Comparison of ENCODE assay signal across 21 cellular contexts in genomic region chr14:68160269-68160668, GRCh38.
A peak's percentile ranks its signal among the peaks of the same experiment; 100 is the strongest.
DNase-seq lines count a peak whose midpoint lies in the region; ATAC-seq and TF ChIP-seq lines count a peak whose summit lies in the region.
"Had no signal": no experiment of that assay in that cellular context is flagged by ENCODE, and none has a peak within 500 bp of the region (broad histone marks: within the 10 kb centered on the region; RNA-seq: fewer than 3 reads in every experiment).

No MANE protein-coding gene starts in this region.

- H3K4me3 ChIP-seq in mammary epithelial cell (replicated peaks in 1 of 3; ENCODE audit: insufficient read depth in 1 of 3, low read depth in 2 of 3, low read length in 3 of 3) (no peak overlapping the region), hepatocyte (no peak overlapping the region), sigmoid colon (no peak overlapping the region)
- H3K4me3 ChIP-seq: MG63 had no signal

- no peak overlapping the region for H3K4me3 Mint-ChIP-seq in MCF 10A (ENCODE audit: unreplicated experiment)
- H3K4me3 Mint-ChIP-seq: CD4-positive, alpha-beta T cell had no signal

- H3K4me2 ChIP-seq in mammary epithelial cell (ENCODE audit: insufficient read depth, low read depth, low read length) (no peak overlapping the region), hepatocyte (no peak overlapping the region)

- H3K4me1 ChIP-seq in mammary epithelial cell (ENCODE audit: insufficient read depth, low read length), result peaks cover 15% of the 10 kb centered on the region
- H3K4me1 ChIP-seq in hepatocyte (ENCODE audit: insufficient read depth), result peaks cover 43% of the 10 kb centered on the region
- H3K4me1 ChIP-seq in sigmoid colon, result peaks cover 2 to 85% (median 70%) of the 10 kb centered on the region in 4 donors

- H3K79me2 ChIP-seq in mammary epithelial cell (ENCODE audit: insufficient read depth, low read length) (no peaks in the 10 kb centered on the region), hepatocyte (no peaks in the 10 kb centered on the region)

- in situ Hi-C loops in mammary epithelial cell (cut with MboI; ENCODE audit: low sequenced_read_pairs in 2 of 2) (no loop called here), GM13976 (cut with MboI; ENCODE audit: low sequenced_read_pairs, unreplicated experiment) (no loop called here)

- CTCF ChIA-PET in MCF 10A (lab: Yijun Ruan, JAX), result interaction anchor here (0.6 to 1.3 kb wide), 3 partner anchors 10 to 345 kb away, joined by 3 to 4 read pairs (median 4); no protein-coding TSS in a partner anchor
- CTCF ChIA-PET in mammary epithelial cell (lab: Charles Lee; ENCODE audit: low non-redundant PET), result interaction anchor here (0.6 kb wide), 1 partner anchor 665 kb away, joined by 3 read pairs; no protein-coding TSS in a partner anchor

- H3K36me3 Mint-ChIP-seq in MCF 10A (ENCODE audit: insufficient read depth, unreplicated experiment), result no peaks in the 10 kb centered on the region

- POLR2A ChIA-PET in MCF 10A (lab: Yijun Ruan, JAX), result interaction anchor here (0.6 to 4.5 kb wide), 9 partner anchors 9 to 633 kb away, joined by 3 to 19 read pairs (median 4); partner anchors contain the start of gene ZFP36L1

- TF ChIP-seq CTCF in MCF 10A (IDR thresholded peaks at IDR 0.05; ENCODE audit: unreplicated experiment) (no peak), mammary epithelial cell (conservative IDR thresholded peaks at IDR 0.05 in 1 of 2, IDR thresholded peaks at IDR 0.05 in 1 of 2; ENCODE audit: extremely low read depth in 1 of 2, insufficient read depth in 1 of 2, low read depth in 1 of 2, low read length in 2 of 2) (no peak), hepatocyte (IDR thresholded peaks at IDR 0.05; ENCODE audit: poor library complexity) (no peak), sigmoid colon (IDR thresholded peaks at IDR 0.05) (no peak), GM13976 (IDR thresholded peaks at IDR 0.05; ENCODE audit: borderline replicate concordance, control extremely low read depth, extremely low read depth, insufficient read depth, missing control alignments) (no peak)

- no peaks in the 10 kb centered on the region for H3K9me3 Mint-ChIP-seq in MCF 10A (ENCODE audit: unreplicated experiment)
- H3K9me3 Mint-ChIP-seq: CD4-positive, alpha-beta T cell had no signal

- H4K20me1 ChIP-seq in mammary epithelial cell (ENCODE audit: insufficient read depth, low read length) (no peaks in the 10 kb centered on the region), hepatocyte (ENCODE audit: insufficient read depth, poor library complexity, severe bottlenecking) (no peaks in the 10 kb centered on the region)

- H3K9me2 ChIP-seq in hepatocyte (replicated peaks; ENCODE audit: insufficient read depth), result no peaks in the 10 kb centered on the region

- dilution Hi-C loops in mammary epithelial cell (cut with HindIII; ENCODE audit: low sequenced_read_pairs), result no loop called here

- intact Hi-C loops in MCF 10A (cut with micrococcal nuclease), result no loop called here
- intact Hi-C loops in mammary epithelial cell (cut with micrococcal nuclease), result no loop called here
- intact Hi-C loops in sigmoid colon (cut with DNase I), result no loop called here

- BruUV-seq in MCF 10A (replicated peaks; lab: Mats Ljungman, UMichigan) (no TSS peak), mammary epithelial cell (replicated peaks; lab: Mats Ljungman, UMichigan) (no TSS peak)

- peak overlapping the region; percentile 23 for H3K27ac Mint-ChIP-seq in MCF 10A (ENCODE audit: low read depth, unreplicated experiment)
- H3K27ac Mint-ChIP-seq: CD4-positive, alpha-beta T cell had no signal

- DNase-seq in MCF 10A (ENCODE audit: unreplicated experiment) (no peak), mammary epithelial cell (no peak), hepatocyte (ENCODE audit: low spot score) (no peak), sigmoid colon (no peak), GM13976 (ENCODE audit: low spot score) (no peak)
- DNase-seq: Caco-2; CD4-positive, alpha-beta T cell; H7; IMR-90; Karpas-422; MG63; NCI-H1048; NCI-H1436; NCI-H2171 treated with DMSO at 0.1 percent for 48 hours; NCI-H446; NCI-H526 treated with DMSO at 0.1 percent for 48 hours; NK-92 treated with Interleukin-12 subunit alpha and Interleukin-12 subunit beta, amount 100 ng/mL, for 24 hours had no signal

- H3K9me3 ChIP-seq in mammary epithelial cell (replicated peaks; ENCODE audit: insufficient read depth, low read length) (no peaks in the 10 kb centered on the region), hepatocyte (ENCODE audit: low read depth) (no peaks in the 10 kb centered on the region), sigmoid colon (no peaks in the 10 kb centered on the region)
- H3K9me3 ChIP-seq: Caco-2, MG63 had no signal

- TF ChIP-seq POLR2A in sigmoid colon (IDR thresholded peaks at IDR 0.05), result no peak

- ATAC-seq in HG02981 (IDR thresholded peaks at IDR 0.05; ENCODE audit: unreplicated experiment), result no peak
- no peak for ATAC-seq in GM21360 (IDR thresholded peaks at IDR 0.05; ENCODE audit: unreplicated experiment)
- ATAC-seq: Right ventricle myocardium inferior had no signal

- no peaks in the 10 kb centered on the region for H3K27me3 Mint-ChIP-seq in MCF 10A (ENCODE audit: insufficient read depth, unreplicated experiment)
- H3K27me3 Mint-ChIP-seq: CD4-positive, alpha-beta T cell had no signal

- H3K4me1 Mint-ChIP-seq in MCF 10A (ENCODE audit: insufficient read depth, unreplicated experiment), result peaks cover 12% of the 10 kb centered on the region

- H3K27me3 ChIP-seq in mammary epithelial cell (ENCODE audit: insufficient read depth, low read length) (no peaks in the 10 kb centered on the region), hepatocyte (no peaks in the 10 kb centered on the region), sigmoid colon (no peaks in the 10 kb centered on the region)
- H3K27me3 ChIP-seq: MG63 had no signal

- H3K9ac ChIP-seq in mammary epithelial cell (ENCODE audit: insufficient read depth, low read length), result no peak overlapping the region

- no peak for TF ChIP-seq EP300 in sigmoid colon (IDR thresholded peaks at IDR 0.05)

- no peak overlapping the region for H2AFZ ChIP-seq in mammary epithelial cell (ENCODE audit: low read depth, low read length)
- no peak overlapping the region for H2AFZ ChIP-seq in hepatocyte

- H3K27ac ChIP-seq in mammary epithelial cell (ENCODE audit: insufficient read depth, low read depth, low read length), result no peak overlapping the region
- peak overlapping the region; percentile 1 for H3K27ac ChIP-seq in hepatocyte
- H3K27ac ChIP-seq in sigmoid colon, result peak overlapping the region in 3 of 4 donors; percentile 66 to 84 (median 81)
- H3K27ac ChIP-seq: HL-60 had no signal

- H3K36me3 ChIP-seq in mammary epithelial cell (ENCODE audit: insufficient read depth, low read length) (no peaks in the 10 kb centered on the region), hepatocyte (replicated peaks; ENCODE audit: insufficient read depth, low read depth) (no peaks in the 10 kb centered on the region), sigmoid colon (no peaks in the 10 kb centered on the region)
- H3K36me3 ChIP-seq: MG63 had no signal
